Comparison of ENCODE assay signal across 14 cellular contexts in genomic region chr10:22477365-22478287, GRCh38.
A peak's percentile ranks its signal among the peaks of the same experiment; 100 is the strongest.
DNase-seq lines count a peak whose midpoint lies in the region; ATAC-seq lines count a peak whose summit lies in the region.
"Had no signal": no experiment of that assay in that cellular context is flagged by ENCODE, and none has a peak within 500 bp of the region (broad histone marks: within the 10 kb centered on the region; RNA-seq: fewer than 3 reads in every experiment).

No MANE protein-coding gene starts in this region.

- peaks cover 17% of the 10 kb centered on the region for H3K4me1 Mint-ChIP-seq in activated naive CD8-positive, alpha-beta T cell (ENCODE audit: low read depth)
- H3K4me1 Mint-ChIP-seq in activated naive CD8-positive, alpha-beta T cell treated with anti-CD3 and anti-CD28 coated beads for 36 hours, result peaks cover 15% of the 10 kb centered on the region
- peaks cover 20 to 33% of the 10 kb centered on the region in 2 donors for H3K4me1 Mint-ChIP-seq in immature natural killer cell

- H3K27ac ChIP-seq in temporal lobe (ENCODE audit: low read depth, low read length), result peak overlapping the region; percentile 5
- H3K27ac ChIP-seq: prostate gland, suprapubic skin, WERI-Rb-1 had no signal

- ATAC-seq in HG02981 (IDR thresholded peaks at IDR 0.05; ENCODE audit: unreplicated experiment), result no peak

- H3K36me3 Mint-ChIP-seq in activated naive CD8-positive, alpha-beta T cell, result no peaks in the 10 kb centered on the region
- H3K36me3 Mint-ChIP-seq in activated naive CD8-positive, alpha-beta T cell treated with anti-CD3 and anti-CD28 coated beads for 36 hours, result no peaks in the 10 kb centered on the region
- H3K36me3 Mint-ChIP-seq in immature natural killer cell, result peaks cover 0 to 3% (median 0%) of the 10 kb centered on the region in 3 donors

- no peaks in the 10 kb centered on the region for H3K9me3 Mint-ChIP-seq in activated naive CD8-positive, alpha-beta T cell (ENCODE audit: low read depth)
- H3K9me3 Mint-ChIP-seq in activated naive CD8-positive, alpha-beta T cell treated with anti-CD3 and anti-CD28 coated beads for 36 hours, result no peaks in the 10 kb centered on the region
- H3K9me3 Mint-ChIP-seq in immature natural killer cell, result no peaks in the 10 kb centered on the region

- DNase-seq in activated naive CD8-positive, alpha-beta T cell treated with anti-CD3 and anti-CD28 coated beads for 36 hours, result no peak
- DNase-seq in MV-4-11 (lab: John Stamatoyannopoulos, UW) (peak; percentile 36), immature natural killer cell (no peak), cortex of kidney (lab: John Stamatoyannopoulos, UW) (no peak), NCI-H1092 (lab: John Stamatoyannopoulos, UW) (no peak)
- DNase-seq: central memory CD4-positive, alpha-beta T cell; NCI-H446 treated with DMSO at 0.1 percent for 48 hours; stimulated activated CD4-positive, alpha-beta T cell treated with anti-CD3 and anti-CD28 coated beads, Interleukin-4, amount 100 ng/mL, for 24 hours; WERI-Rb-1 had no signal

- H3K4me3 Mint-ChIP-seq in activated naive CD8-positive, alpha-beta T cell, result peak overlapping the region; percentile 74
- no peak overlapping the region for H3K4me3 Mint-ChIP-seq in activated naive CD8-positive, alpha-beta T cell treated with anti-CD3 and anti-CD28 coated beads for 36 hours
- peak overlapping the region; percentile 19 to 83 (median 44) for H3K4me3 Mint-ChIP-seq in immature natural killer cell

- no peak overlapping the region for H3K27ac Mint-ChIP-seq in activated naive CD8-positive, alpha-beta T cell
- no peak overlapping the region for H3K27ac Mint-ChIP-seq in activated naive CD8-positive, alpha-beta T cell treated with anti-CD3 and anti-CD28 coated beads for 36 hours
- peak overlapping the region in 1 of 6 donors; percentile 34 for H3K27ac Mint-ChIP-seq in immature natural killer cell

- peaks cover 31% of the 10 kb centered on the region for H3K27me3 Mint-ChIP-seq in activated naive CD8-positive, alpha-beta T cell
- H3K27me3 Mint-ChIP-seq in activated naive CD8-positive, alpha-beta T cell treated with anti-CD3 and anti-CD28 coated beads for 36 hours, result peaks cover 56% of the 10 kb centered on the region
- peaks cover 22 to 33% (median 33%) of the 10 kb centered on the region in 3 donors for H3K27me3 Mint-ChIP-seq in immature natural killer cell (ENCODE audit: low read depth in 3 of 3)
